27 cellular contexts compared by ENCODE assay signal in genomic region chr7:7876419-7876818, GRCh38.
"Had no signal": no experiment of that assay in that cellular context is flagged by ENCODE, and none has a peak within 500 bp of the region (broad histone marks: within the 10 kb centered on the region; RNA-seq: fewer than 3 reads in every experiment).

No MANE protein-coding gene starts in this region.

- ATAC-seq: effector memory CD8-positive, alpha-beta T cell; esophagus mucosa; gastrocnemius medialis; heart right ventricle; left cardiac atrium; left lung; left ventricle myocardium superior; lower lobe of right lung; naive thymus-derived CD4-positive, alpha-beta T cell had no signal

- H3K27me3 ChIP-seq: esophagus squamous epithelium, gastrocnemius medialis, heart right ventricle, left lung had no signal

- H3K9me3 ChIP-seq: esophagus squamous epithelium, gastrocnemius medialis, left lung, lower lobe of right lung had no signal

- H3K27ac ChIP-seq: coronary artery, epithelial cell of prostate, esophagus squamous epithelium, gastrocnemius medialis, heart right ventricle, left lung, lower lobe of right lung had no signal

- DNase-seq: effector CD8-positive, alpha-beta T cell; effector memory CD8-positive, alpha-beta T cell; endodermal cell; erythroblast; esophagus squamous epithelium; foreskin fibroblast; foreskin melanocyte; gastrocnemius medialis; glutamatergic neuron; head of caudate nucleus; heart right ventricle; hippocampal formation; immature natural killer cell; islet precursor cell; left cardiac atrium; left lung; left ventricle myocardium superior; lower lobe of right lung; mesendoderm; midbrain; naive thymus-derived CD4-positive, alpha-beta T cell had no signal

- H3K4me3 ChIP-seq: coronary artery, esophagus squamous epithelium, gastrocnemius medialis, heart right ventricle, left lung, lower lobe of right lung had no signal

- H3K4me3 Mint-ChIP-seq: dendritic cell treated with granulocyte-macrophage colony-stimulating factor and Interleukin-4, amounts not matched to agents 40 ng/mL and 50 ng/mL, for 4 days; effector memory CD8-positive, alpha-beta T cell; endodermal cell; immature natural killer cell; naive thymus-derived CD4-positive, alpha-beta T cell had no signal

- H3K4me1 ChIP-seq: esophagus squamous epithelium, gastrocnemius medialis, heart right ventricle, left lung, lower lobe of right lung had no signal

- H3K27me3 Mint-ChIP-seq: dendritic cell treated with granulocyte-macrophage colony-stimulating factor and Interleukin-4, amounts not matched to agents 40 ng/mL and 50 ng/mL, for 4 days; effector memory CD8-positive, alpha-beta T cell; naive thymus-derived CD4-positive, alpha-beta T cell had no signal

- FAIRE-seq: colon, endometrium had no signal

- H3K27ac Mint-ChIP-seq: dendritic cell treated with granulocyte-macrophage colony-stimulating factor and Interleukin-4, amounts not matched to agents 40 ng/mL and 50 ng/mL, for 4 days; effector memory CD8-positive, alpha-beta T cell; endodermal cell had no signal

- H3K36me3 ChIP-seq: esophagus squamous epithelium, gastrocnemius medialis, heart right ventricle, left lung, lower lobe of right lung had no signal
